ENCODE assay signal across 25 cellular contexts in the genomic region with DNA sequence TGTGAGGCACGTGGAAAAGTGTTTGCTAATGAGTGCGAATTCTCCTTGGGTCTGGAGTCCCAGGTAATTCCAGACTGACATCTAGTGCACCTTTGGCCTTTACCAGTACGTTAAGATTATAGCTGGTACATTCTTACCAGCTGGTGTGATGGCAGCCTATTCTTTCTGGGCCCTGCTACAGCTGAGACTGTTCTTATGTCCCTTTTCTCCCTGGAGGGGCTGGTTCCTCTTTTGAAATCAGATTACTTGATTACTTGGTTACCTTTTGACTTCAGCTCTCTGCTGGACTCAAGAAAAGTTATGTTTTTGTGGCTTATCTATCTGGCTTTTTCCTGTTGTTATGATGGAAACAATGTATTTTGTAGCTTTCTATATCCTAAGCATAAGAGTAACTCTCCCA. TPM values are rescaled to one million over a fixed set of nuclear protein-coding genes. Genes with fewer than 3 reads are reported as not detected.
DNase-seq lines count a peak whose midpoint lies in the region; ATAC-seq, FAIRE-seq and TF ChIP-seq lines count a peak whose summit lies in the region.
"Had no signal": no experiment of that assay in that cellular context is flagged by ENCODE, and none has a peak within 500 bp of the region (broad histone marks: within the 10 kb centered on the region; RNA-seq: fewer than 3 reads in every experiment).

No MANE protein-coding gene starts in this region.

- no peaks in the 10 kb centered on the region for H3K27me3 ChIP-seq in GM12878 (replicated peaks in 1 of 2; ENCODE audit: control insufficient read depth in 2 of 2, insufficient read depth in 2 of 2, low read length in 1 of 2)
- H3K27me3 ChIP-seq: BE2C had no signal

- H3K27ac Mint-ChIP-seq in stimulated activated memory B cell treated with anti-CD40 and anti-IgM and Interleukin-4, amounts not matched to agents 10 μg/mL and 1 μg/mL and 100 μg/mL, for 72 hours, result no peak overlapping the region
- H3K27ac Mint-ChIP-seq: CD4-positive, CD25-positive, alpha-beta regulatory T cell; CD8-positive, alpha-beta memory T cell had no signal

- no peak for DNase-seq in GM12878 (ENCODE audit: low read depth, low spot score)
- DNase-seq in NCI-H748 treated with DMSO at 0.1 percent for 48 hours (lab: John Stamatoyannopoulos, UW), result no peak
- DNase-seq in mucosa of descending colon, result no peak
- DNase-seq: ACHN; BE2C; C1 segment of cervical spinal cord; CD4-positive, CD25-positive, alpha-beta regulatory T cell; CD8-positive, alpha-beta memory T cell; COR-L47; DMS 273 treated with DMSO at 0.1 percent for 48 hours; DMS53; DND-41; EL; H9; IMR-90 had no signal

- no peaks in the 10 kb centered on the region for H3K9me3 Mint-ChIP-seq in stimulated activated memory B cell treated with anti-CD40 and anti-IgM and Interleukin-4, amounts not matched to agents 10 μg/mL and 1 μg/mL and 100 μg/mL, for 72 hours
- H3K9me3 Mint-ChIP-seq: CD4-positive, CD25-positive, alpha-beta regulatory T cell; CD8-positive, alpha-beta memory T cell; H9 had no signal

- no peak for TF ChIP-seq POLR2A in GM12878 (IDR thresholded peaks at IDR 0.05; ENCODE audit: low read depth, low read length)

- H3K36me3 ChIP-seq in GM12878 (ENCODE audit: control insufficient read depth in 2 of 2, insufficient read depth in 2 of 2, low read length in 1 of 2) (no peaks in the 10 kb centered on the region), mucosa of descending colon (ENCODE audit: low read depth) (no peaks in the 10 kb centered on the region)
- H3K36me3 ChIP-seq: BE2C had no signal

- WGBS in GM12878 (ENCODE audit: insufficient coverage, insufficient replicate concordance, low lambda C conversion rate, missing lambda C conversion rate), result 34% methylated on average over 3 of the region's 3 CpGs

- H3K36me3 Mint-ChIP-seq in stimulated activated memory B cell treated with anti-CD40 and anti-IgM and Interleukin-4, amounts not matched to agents 10 μg/mL and 1 μg/mL and 100 μg/mL, for 72 hours, result no peaks in the 10 kb centered on the region
- H3K36me3 Mint-ChIP-seq: CD4-positive, CD25-positive, alpha-beta regulatory T cell; CD8-positive, alpha-beta memory T cell had no signal

- H3K4me3 ChIP-seq in GM12878 (no peak overlapping the region), mucosa of descending colon (no peak overlapping the region)
- H3K4me3 ChIP-seq: K562 had no signal

- no peak overlapping the region for H3K4me3 Mint-ChIP-seq in stimulated activated memory B cell treated with anti-CD40 and anti-IgM and Interleukin-4, amounts not matched to agents 10 μg/mL and 1 μg/mL and 100 μg/mL, for 72 hours
- H3K4me3 Mint-ChIP-seq: CD4-positive, CD25-positive, alpha-beta regulatory T cell; CD8-positive, alpha-beta memory T cell; H9 had no signal

- no peak overlapping the region for H2AFZ ChIP-seq in GM12878 (ENCODE audit: control insufficient read depth, low read depth, low read length)

- no peak overlapping the region for H3K27ac ChIP-seq in GM12878 (ENCODE audit: control insufficient read depth, insufficient read depth)

- in situ Hi-C loops in GM12878 (cut with MboI), result no loop called here

- no peak for FAIRE-seq in GM12878 (lab: Jason Lieb, UNC)
- FAIRE-seq: A204.1, GM19239, H1, HTR-8/SVneo, K562 had no signal

- H4K20me1 ChIP-seq in GM12878 (ENCODE audit: control insufficient read depth, insufficient read depth), result no peaks in the 10 kb centered on the region

- no peaks in the 10 kb centered on the region for H3K9me3 ChIP-seq in GM12878 (replicated peaks; ENCODE audit: control insufficient read depth, insufficient read depth, low read length)
- H3K9me3 ChIP-seq in mucosa of descending colon, result no peaks in the 10 kb centered on the region
- H3K9me3 ChIP-seq: BE2C had no signal

- no peak for TF ChIP-seq CTCF in GM12878 (IDR thresholded peaks at IDR 0.05 in 2 of 3, conservative IDR thresholded peaks at IDR 0.05 in 1 of 3; ENCODE audit: control insufficient read depth in 2 of 3, extremely low read depth in 1 of 3, insufficient read depth in 1 of 3, low read depth in 3 of 3, low read length in 3 of 3)
- TF ChIP-seq CTCF in mucosa of descending colon (IDR thresholded peaks at IDR 0.05), result no peak

- intact Hi-C loops in GM12878 (cut with micrococcal nuclease; ENCODE audit: unreplicated experiment) (no loop called here), mucosa of descending colon (cut with DNase I, micrococcal nuclease) (no loop called here)

- H3K4me1 ChIP-seq in GM12878 (ENCODE audit: control insufficient read depth, insufficient read depth, low read length) (no peaks in the 10 kb centered on the region), mucosa of descending colon (ENCODE audit: low read depth) (no peaks in the 10 kb centered on the region)
- H3K4me1 ChIP-seq: BE2C had no signal

- ATAC-seq in GM18868 (IDR thresholded peaks at IDR 0.05; ENCODE audit: unreplicated experiment), result peak; percentile 72
- ATAC-seq in GM21367 (IDR thresholded peaks at IDR 0.05; ENCODE audit: unreplicated experiment), result peak; percentile 55
- peak; percentile 51 for ATAC-seq in GM12878
- peak; percentile 20 for ATAC-seq in stimulated activated memory B cell treated with anti-CD40 and anti-IgM and Interleukin-4, amounts not matched to agents 10 μg/mL and 1 μg/mL and 100 μg/mL, for 72 hours
- ATAC-seq in mucosa of descending colon, result no peak
- ATAC-seq in HG02759 (IDR thresholded peaks at IDR 0.05; ENCODE audit: unreplicated experiment), result no peak
- ATAC-seq in GM19467 (IDR thresholded peaks at IDR 0.05; ENCODE audit: unreplicated experiment), result no peak
- ATAC-seq: K562 had no signal

- H3K79me2 ChIP-seq in GM12878 (ENCODE audit: control insufficient read depth, insufficient read depth, low read length), result no peaks in the 10 kb centered on the region

- SMC1A ChIA-PET in GM12878 (lab: Charles Lee; ENCODE audit: uncharacterized antibody, unreplicated experiment), result no interaction called here

- RAD21 ChIA-PET in GM12878 (lab: Charles Lee; ENCODE audit: unreplicated experiment), result no interaction called here

- H3K4me2 ChIP-seq in GM12878 (ENCODE audit: control insufficient read depth, insufficient read depth), result no peak overlapping the region

- TF ChIP-seq RAD21 in GM12878 (IDR thresholded peaks at IDR 0.05; ENCODE audit: insufficient read depth, low read depth, low read length), result no peak

- no peaks in the 10 kb centered on the region for H3K4me1 Mint-ChIP-seq in stimulated activated memory B cell treated with anti-CD40 and anti-IgM and Interleukin-4, amounts not matched to agents 10 μg/mL and 1 μg/mL and 100 μg/mL, for 72 hours
- H3K4me1 Mint-ChIP-seq: CD4-positive, CD25-positive, alpha-beta regulatory T cell; CD8-positive, alpha-beta memory T cell had no signal

- no peak for TF ChIP-seq EP300 in GM12878 (IDR thresholded peaks at IDR 0.05; ENCODE audit: borderline replicate concordance in 1 of 2, control insufficient read depth in 1 of 2, low read depth in 2 of 2, low read length in 2 of 2)

- no TSS peak for BruUV-seq in GM12878 (replicated peaks; lab: Mats Ljungman, UMichigan)

- no peak overlapping the region for H3K9ac ChIP-seq in GM12878 (ENCODE audit: control insufficient read depth, insufficient read depth, low read length)

- no peaks in the 10 kb centered on the region for H3K27me3 Mint-ChIP-seq in stimulated activated memory B cell treated with anti-CD40 and anti-IgM and Interleukin-4, amounts not matched to agents 10 μg/mL and 1 μg/mL and 100 μg/mL, for 72 hours

- POLR2A ChIA-PET in GM12878 (lab: Charles Lee), result no interaction called here

- CTCF ChIA-PET in GM12878 (lab: Yijun Ruan, JAX), result interaction anchor here (1.1 kb wide), 1 partner anchor 23 kb away, joined by 6 read pairs; no protein-coding TSS in a partner anchor

TF ChIP-seq in GM12878, 131 proteins besides CTCF, POLR2A, EP300 and RAD21:
- TF ChIP-seq PML (IDR thresholded peaks at IDR 0.05; ENCODE audit: low read length) (no peak), SPI1 (IDR thresholded peaks at IDR 0.05; ENCODE audit: borderline replicate concordance, insufficient read depth, low read depth, low read length) (peak; percentile 28; the same call in 1 of the 2 replicates), ATF2 (IDR thresholded peaks at IDR 0.05; ENCODE audit: low read length) (no peak), ZSCAN29 (IDR thresholded peaks at IDR 0.05) (no peak), KAT2A (conservative IDR thresholded peaks at IDR 0.05; ENCODE audit: control insufficient read depth, low read depth, low read length) (no peak)

RNA-seq across cellular contexts. Expression of gene CABYR, which starts 14.5 kb away (rescaled TPM):
- 2.3 and 3.8 TPM in 2 replicates for total RNA-seq in GM12878 (2013; cell fraction: nucleolus; rRNA removed)
- 2.1 and 2.7 TPM in 2 replicates for total RNA-seq in GM12878 (2014; rRNA removed)
- 1.9 and 2.4 TPM in 2 replicates for total RNA-seq in GM12878 (2014; rRNA removed; fragmentation: Illumina TruSeq; extraction: Trizol)
- total RNA-seq in GM12878 (2021), result 1.0 and 1.4 TPM in 2 replicates
- 1.1 TPM for polyA plus RNA-seq in GM12878 (2011; ENCODE audit: low read depth)
- 0.17 and 0.29 TPM in 2 replicates for polyA plus RNA-seq in GM12878 (2011; rRNA removed)
- polyA plus RNA-seq in GM12878 (2011; cell fraction: cytosol; rRNA removed), result 0.18 and 0.28 TPM in 2 replicates
- 0.57 and 1.0 TPM in 2 replicates for polyA plus RNA-seq in GM12878 (2011; cell fraction: nucleus; rRNA removed)
- polyA plus RNA-seq in GM12878 (2012), result 1.0 and 1.5 TPM in 2 replicates
- polyA plus RNA-seq in GM12878 (2014; fragmentation: Illumina TruSeq; extraction: Trizol), result 2.8 and 3.6 TPM in 2 replicates
- polyA plus RNA-seq in GM12878 (2014; fragmentation: Nextera tagmentation; extraction: Ambion mirVana), result 1 to 10 TPM; 1.4 to 2.2 TPM
- 1.5 and 1.7 TPM in 2 replicates for polyA plus RNA-seq in GM12878 (2014; rRNA removed)
- polyA plus RNA-seq in GM12878 (2016; fragmentation: Nextera tagmentation; extraction: Ambion mirVana), result 1 to 10 TPM; 1.3 to 2.1 TPM
- polyA minus RNA-seq in GM12878 (2011; rRNA and poly(A)+ RNA removed), result 0.72 TPM in 1 of 2 replicates, not detected in the other
- not detected in 2 replicates for polyA minus RNA-seq in GM12878 (2011; cell fraction: cytosol; rRNA and poly(A)+ RNA removed)
- polyA minus RNA-seq in GM12878 (2011; cell fraction: nucleus; rRNA and poly(A)+ RNA removed), result 0.48 TPM in 1 of 2 replicates, not detected in the other
- 1 to 10 TPM in 1 of 3 donors, under 1 TPM in 2; 0.41 to 1.4 (median 0.48) TPM for total RNA-seq in mucosa of descending colon
- total RNA-seq: K562 had no signal
- polyA plus RNA-seq: K562 had no signal

Comparison
In these comparisons a context has a peak if more than half of its experiments do, and no peak if none do; other contexts are left out.
1. ATAC-seq: peak in GM18868 (single experiment), GM21367 (single experiment), GM12878 (single experiment) and stimulated activated memory B cell treated with anti-CD40 and anti-IgM and Interleukin-4, amounts not matched to agents 10 μg/mL and 1 μg/mL and 100 μg/mL, for 72 hours (single experiment); none in mucosa of descending colon (single experiment), HG02759 (single experiment) and GM19467 (single experiment).